Comparison of ENCODE assay signal across 10 cellular contexts in genomic region chr3:125357837-125358236, GRCh38. TPM values are rescaled to one million over a fixed set of nuclear protein-coding genes. Genes with fewer than 3 reads are reported as not detected.
A peak's percentile ranks its signal among the peaks of the same experiment; 100 is the strongest.
DNase-seq lines count a peak whose midpoint lies in the region; ATAC-seq and TF ChIP-seq lines count a peak whose summit lies in the region.
"Had no signal": no experiment of that assay in that cellular context is flagged by ENCODE, and none has a peak within 500 bp of the region (broad histone marks: within the 10 kb centered on the region; RNA-seq: fewer than 3 reads in every experiment).

No MANE protein-coding gene starts in this region.

- peaks cover 6% of the 10 kb centered on the region; the same call in 1 of the 2 replicates for H4K20me1 ChIP-seq in Karpas-422 (ENCODE audit: insufficient read depth, low read depth, low read length)

- no peaks in the 10 kb centered on the region for H3K9me3 ChIP-seq in CD4-positive, CD25-positive, alpha-beta regulatory T cell (ENCODE audit: control insufficient read depth in 2 of 2, low read length in 2 of 2)
- H3K9me3 ChIP-seq in Karpas-422 (ENCODE audit: low read length) (no peaks in the 10 kb centered on the region), ectodermal cell (ENCODE audit: control insufficient read depth, low read length) (no peaks in the 10 kb centered on the region), parathyroid adenoma (ENCODE audit: control insufficient read depth, low read length) (no peaks in the 10 kb centered on the region)

- H3K9me2 ChIP-seq in Karpas-422 (replicated peaks; ENCODE audit: insufficient read depth, low read length) = no peaks in the 10 kb centered on the region

- peaks cover 99% of the 10 kb centered on the region for H3K79me2 ChIP-seq in Karpas-422 (ENCODE audit: low read length)
- peaks cover 56% of the 10 kb centered on the region for H3K79me2 ChIP-seq in parathyroid adenoma

- H3K4me1 Mint-ChIP-seq in CD4-positive, CD25-positive, alpha-beta regulatory T cell = peaks cover 23 to 80% (median 64%) of the 10 kb centered on the region in 4 donors

- H3K4me3 Mint-ChIP-seq in CD4-positive, CD25-positive, alpha-beta regulatory T cell = peak overlapping the region; percentile 76 to 94 (median 86)

- no peak for ATAC-seq in CD4-positive, CD25-positive, alpha-beta regulatory T cell (ENCODE audit: low read depth in 2 of 2)
- no peak for ATAC-seq in HG02884 (IDR thresholded peaks at IDR 0.05; ENCODE audit: unreplicated experiment)
- no peak for ATAC-seq in HG03280 (IDR thresholded peaks at IDR 0.05; ENCODE audit: unreplicated experiment)

- H2AFZ ChIP-seq in Karpas-422 (ENCODE audit: low read length) = no peak overlapping the region
- H2AFZ ChIP-seq in parathyroid adenoma = no peak overlapping the region

- H3K9ac ChIP-seq in Karpas-422 (ENCODE audit: low read length) (peak overlapping the region; percentile 85), parathyroid adenoma (no peak overlapping the region)

- H3K27me3 ChIP-seq in CD4-positive, CD25-positive, alpha-beta regulatory T cell (ENCODE audit: control insufficient read depth, insufficient read depth, low read length) = no peaks in the 10 kb centered on the region
- H3K27me3 ChIP-seq in Karpas-422 (ENCODE audit: low read length) (no peaks in the 10 kb centered on the region), ectodermal cell (ENCODE audit: control insufficient read depth, insufficient read depth, low read length, poor library complexity, severe bottlenecking) (no peaks in the 10 kb centered on the region), parathyroid adenoma (ENCODE audit: control insufficient read depth, insufficient read depth, low read length) (no peaks in the 10 kb centered on the region)

- no peak for TF ChIP-seq CTCF in parathyroid adenoma (IDR thresholded peaks at IDR 0.05)

- WGBS in ectodermal cell, 2 experiments = 91 to 94% methylated on average over 11 of the region's 11 CpGs

- H3K27me3 Mint-ChIP-seq in CD4-positive, CD25-positive, alpha-beta regulatory T cell = no peaks in the 10 kb centered on the region

- peak overlapping the region; percentile 41 for H3K27ac ChIP-seq in CD4-positive, CD25-positive, alpha-beta regulatory T cell (ENCODE audit: insufficient read depth, low read length, poor library complexity, severe bottlenecking)
- H3K27ac ChIP-seq in Karpas-422 (ENCODE audit: low read length) (peak overlapping the region; percentile 74), ectodermal cell (ENCODE audit: insufficient read depth, low read depth, low read length, poor library complexity, severe bottlenecking) (no peak overlapping the region), parathyroid adenoma (no peak overlapping the region)

- H3K4me2 ChIP-seq in Karpas-422 (ENCODE audit: low read depth, low read length, poor library complexity, severe bottlenecking) = peak overlapping the region; percentile 86
- no peak overlapping the region for H3K4me2 ChIP-seq in parathyroid adenoma (ENCODE audit: low read length)

- peak overlapping the region in 2 of 3 donors; percentile 86 to 91 for H3K27ac Mint-ChIP-seq in CD4-positive, CD25-positive, alpha-beta regulatory T cell

- DNase-seq in CD4-positive, CD25-positive, alpha-beta regulatory T cell = no peak
- DNase-seq in Karpas-422 (no peak), NCI-H1105 treated with DMSO at 0.1 percent for 48 hours (lab: John Stamatoyannopoulos, UW) (no peak), Ammon's horn (ENCODE audit: low spot score) (no peak)
- DNase-seq: foreskin melanocyte, NCI-H226 had no signal

- no peaks in the 10 kb centered on the region for H3K36me3 ChIP-seq in CD4-positive, CD25-positive, alpha-beta regulatory T cell (ENCODE audit: control insufficient read depth, insufficient read depth, low read length)
- H3K36me3 ChIP-seq in Karpas-422 (ENCODE audit: insufficient read depth, low read length) = no peaks in the 10 kb centered on the region
- no peaks in the 10 kb centered on the region for H3K36me3 ChIP-seq in ectodermal cell (ENCODE audit: control insufficient read depth, insufficient read depth, low read length)
- H3K36me3 ChIP-seq in parathyroid adenoma (ENCODE audit: control insufficient read depth, insufficient read depth, low read length) = no peaks in the 10 kb centered on the region

- peaks cover 5% of the 10 kb centered on the region for H3K36me3 Mint-ChIP-seq in CD4-positive, CD25-positive, alpha-beta regulatory T cell

- H3K4me3 ChIP-seq in CD4-positive, CD25-positive, alpha-beta regulatory T cell (ENCODE audit: low read depth, low read length) = peak overlapping the region; percentile 67
- peak overlapping the region; percentile 76 for H3K4me3 ChIP-seq in Karpas-422 (ENCODE audit: low read length)
- peak overlapping the region; percentile 52 for H3K4me3 ChIP-seq in ectodermal cell (ENCODE audit: insufficient read depth, low read depth, low read length)
- peak overlapping the region; percentile 27 for H3K4me3 ChIP-seq in parathyroid adenoma (ENCODE audit: low read depth, low read length)

- peaks cover 35% of the 10 kb centered on the region for H3K4me1 ChIP-seq in CD4-positive, CD25-positive, alpha-beta regulatory T cell (ENCODE audit: control insufficient read depth, insufficient read depth, low read length, poor library complexity, severe bottlenecking)
- H3K4me1 ChIP-seq in Karpas-422 (ENCODE audit: low read length) = peaks cover 70% of the 10 kb centered on the region
- H3K4me1 ChIP-seq in ectodermal cell (ENCODE audit: control insufficient read depth, insufficient read depth, low read length) = no peaks in the 10 kb centered on the region
- no peaks in the 10 kb centered on the region for H3K4me1 ChIP-seq in parathyroid adenoma

- H3K9me3 Mint-ChIP-seq in CD4-positive, CD25-positive, alpha-beta regulatory T cell = peaks cover 0 to under 1% (median 0%) of the 10 kb centered on the region in 7 donors

RNA-seq across cellular contexts. Expression of gene ZNF148, which starts 17.3 kb away (rescaled TPM):
- 50.6 TPM for total RNA-seq in CD4-positive, CD25-positive, alpha-beta regulatory T cell
- 10 to 100 TPM; 58.0 to 75.0 (median 65.4) TPM for polyA plus RNA-seq in CD4-positive, CD25-positive, alpha-beta regulatory T cell
- total RNA-seq in Karpas-422 (2014; rRNA removed; shearing (Covaris generic); ENCODE audit: low replicate concordance) = 29.2 and 53.8 TPM in 2 replicates
- 16.6 TPM for polyA plus RNA-seq in ectodermal cell (2013, experiment 1 of 4)
- 21.7 TPM for polyA plus RNA-seq in ectodermal cell (2013, experiment 2 of 4)
- 17.3 TPM for polyA plus RNA-seq in ectodermal cell (2013, experiment 3 of 4)
- 20.2 TPM for polyA plus RNA-seq in ectodermal cell (2013, experiment 4 of 4)

Comparison
In these comparisons a context has a peak if more than half of its experiments do, and no peak if none do; other contexts are left out.
1. H3K27ac ChIP-seq: peak in CD4-positive, CD25-positive, alpha-beta regulatory T cell (single experiment) and Karpas-422 (single experiment); none in ectodermal cell (single experiment) and parathyroid adenoma (single experiment).
2. Peak in every context shown above with its lines, with median percentiles within 50 percentile points of each other: H3K4me3 ChIP-seq.